In genomic region chr10:126421745-126422144, GRCh38 we compare ENCODE assay signal across 12 cellular contexts. TPM values are rescaled to one million over a fixed set of nuclear protein-coding genes. Genes with fewer than 3 reads are reported as not detected.
A peak's percentile ranks its signal among the peaks of the same experiment; 100 is the strongest.
DNase-seq lines count a peak whose midpoint lies in the region; ATAC-seq, FAIRE-seq and TF ChIP-seq lines count a peak whose summit lies in the region.
"Had no signal": no experiment of that assay in that cellular context is flagged by ENCODE, and none has a peak within 500 bp of the region (broad histone marks: within the 10 kb centered on the region; RNA-seq: fewer than 3 reads in every experiment).

No MANE protein-coding gene starts in this region.

- no peaks in the 10 kb centered on the region for H3K36me3 ChIP-seq in Caco-2 (ENCODE audit: control insufficient read depth, insufficient read depth, low read length)

- H3K9me3 Mint-ChIP-seq in activated T-helper 17 cell treated with anti-CD3 and anti-CD28 coated beads, Interleukin-2, amount 50 U/mL, for 72 hours, result peaks cover 11% of the 10 kb centered on the region
- H3K9me3 Mint-ChIP-seq in stimulated activated effector memory CD8-positive, alpha-beta T cell treated with anti-CD3 and anti-CD28 coated beads, Interleukin-12 subunit alpha, Interleukin-12 subunit beta, amount 100 ng/mL, for 72 hours, result peaks cover 10% of the 10 kb centered on the region
- H3K9me3 Mint-ChIP-seq in Caco-2 (ENCODE audit: unreplicated experiment), result no peaks in the 10 kb centered on the region

- peaks cover 13% of the 10 kb centered on the region for H3K4me1 Mint-ChIP-seq in activated T-helper 17 cell treated with anti-CD3 and anti-CD28 coated beads, Interleukin-2, amount 50 U/mL, for 72 hours
- peaks cover 16% of the 10 kb centered on the region for H3K4me1 Mint-ChIP-seq in stimulated activated effector memory CD8-positive, alpha-beta T cell treated with anti-CD3 and anti-CD28 coated beads, Interleukin-12 subunit alpha, Interleukin-12 subunit beta, amount 100 ng/mL, for 72 hours
- no peaks in the 10 kb centered on the region for H3K4me1 Mint-ChIP-seq in Caco-2 (ENCODE audit: low read depth, unreplicated experiment)

- peak overlapping the region; percentile 61 for H3K4me3 Mint-ChIP-seq in activated T-helper 17 cell treated with anti-CD3 and anti-CD28 coated beads, Interleukin-2, amount 50 U/mL, for 72 hours
- peak overlapping the region; percentile 54 for H3K4me3 Mint-ChIP-seq in stimulated activated effector memory CD8-positive, alpha-beta T cell treated with anti-CD3 and anti-CD28 coated beads, Interleukin-12 subunit alpha, Interleukin-12 subunit beta, amount 100 ng/mL, for 72 hours
- H3K4me3 Mint-ChIP-seq in Caco-2 (ENCODE audit: unreplicated experiment), result no peak overlapping the region

- DNase-seq in GOT3 (lab: John Stamatoyannopoulos, UW), result peak; percentile 35
- peak; percentile 14 to 26 for DNase-seq in foreskin keratinocyte
- no peak for DNase-seq in stimulated activated effector memory CD8-positive, alpha-beta T cell treated with anti-CD3 and anti-CD28 coated beads, Interleukin-12 subunit alpha, Interleukin-12 subunit beta, amount 100 ng/mL, for 72 hours (ENCODE audit: low spot score in 2 of 2)
- no peak for DNase-seq in Caco-2
- no peak for DNase-seq in D721Med (ENCODE audit: insufficient read length, low spot score)
- DNase-seq in NCI-H1092 (lab: John Stamatoyannopoulos, UW), result no peak
- DNase-seq: activated T-cell treated with anti-CD3 and anti-CD28 coated beads, Interleukin-2, amount 50 U/mL, for 72 hours; MV-4-11; retina had no signal

- H3K27me3 ChIP-seq in foreskin keratinocyte, result peaks cover 7% of the 10 kb centered on the region
- H3K27me3 ChIP-seq in Caco-2 (replicated peaks; ENCODE audit: control insufficient read depth, insufficient read depth, low read length), result no peaks in the 10 kb centered on the region

- H3K27ac Mint-ChIP-seq in activated T-helper 17 cell treated with anti-CD3 and anti-CD28 coated beads, Interleukin-2, amount 50 U/mL, for 72 hours, result peak overlapping the region; percentile 82
- peak overlapping the region; percentile 89 for H3K27ac Mint-ChIP-seq in stimulated activated effector memory CD8-positive, alpha-beta T cell treated with anti-CD3 and anti-CD28 coated beads, Interleukin-12 subunit alpha, Interleukin-12 subunit beta, amount 100 ng/mL, for 72 hours
- H3K27ac Mint-ChIP-seq in Caco-2 (ENCODE audit: unreplicated experiment), result no peak overlapping the region
- H3K27ac Mint-ChIP-seq: activated T-cell treated with anti-CD3 and anti-CD28 coated beads, Interleukin-2, amount 50 U/mL, for 72 hours had no signal

- no peak for TF ChIP-seq CTCF in foreskin keratinocyte (conservative IDR thresholded peaks at IDR 0.05)
- TF ChIP-seq CTCF in Caco-2 (IDR thresholded peaks at IDR 0.05; ENCODE audit: insufficient read depth in 1 of 2, low read depth in 1 of 2, low read length in 1 of 2, severe bottlenecking in 1 of 2, unreplicated experiment in 1 of 2), result no peak
- TF ChIP-seq CTCF in D721Med (IDR thresholded peaks at IDR 0.05; ENCODE audit: insufficient read depth, missing control alignments), result no peak

- intact Hi-C loops in Caco-2 (cut with micrococcal nuclease; ENCODE audit: unreplicated experiment), result no loop called here

- no TSS peak for BruUV-seq in Caco-2 (replicated peaks; lab: Mats Ljungman, UMichigan)

- H3K9me3 ChIP-seq in Caco-2, result no peaks in the 10 kb centered on the region; the same call in none of the 2 replicates

- no peak for FAIRE-seq in D721Med (lab: Jason Lieb, UNC)
- FAIRE-seq: TTC549 had no signal

- H3K36me3 Mint-ChIP-seq in activated T-helper 17 cell treated with anti-CD3 and anti-CD28 coated beads, Interleukin-2, amount 50 U/mL, for 72 hours (ENCODE audit: low read depth), result no peaks in the 10 kb centered on the region
- H3K36me3 Mint-ChIP-seq in stimulated activated effector memory CD8-positive, alpha-beta T cell treated with anti-CD3 and anti-CD28 coated beads, Interleukin-12 subunit alpha, Interleukin-12 subunit beta, amount 100 ng/mL, for 72 hours, result no peaks in the 10 kb centered on the region
- H3K36me3 Mint-ChIP-seq in Caco-2 (ENCODE audit: insufficient read depth, unreplicated experiment), result no peaks in the 10 kb centered on the region

- no peak overlapping the region for H3K4me3 ChIP-seq in Caco-2 (ENCODE audit: low read depth, low read length)

- ATAC-seq in activated T-helper 17 cell treated with anti-CD3 and anti-CD28 coated beads, Interleukin-2, amount 50 U/mL, for 72 hours (replicated peaks), result peak; percentile 59
- ATAC-seq in foreskin keratinocyte, result no peak
- ATAC-seq in stimulated activated effector memory CD8-positive, alpha-beta T cell treated with anti-CD3 and anti-CD28 coated beads, Interleukin-12 subunit alpha, Interleukin-12 subunit beta, amount 100 ng/mL, for 72 hours, result peak; percentile 72
- ATAC-seq in GM19397 (IDR thresholded peaks at IDR 0.05; ENCODE audit: unreplicated experiment), result no peak
- ATAC-seq: activated T-cell treated with anti-CD3 and anti-CD28 coated beads, Interleukin-2, amount 50 U/mL, for 72 hours had no signal

- POLR2A ChIA-PET in Caco-2 (lab: Charles Lee), result no interaction called here

- CTCF ChIA-PET in Caco-2 (lab: Charles Lee), result no interaction called here

- H3K27ac ChIP-seq in foreskin keratinocyte, result no peak overlapping the region

- H3K4me1 ChIP-seq in foreskin keratinocyte (no peaks in the 10 kb centered on the region), Caco-2 (no peaks in the 10 kb centered on the region)

- H3K27me3 Mint-ChIP-seq in activated T-helper 17 cell treated with anti-CD3 and anti-CD28 coated beads, Interleukin-2, amount 50 U/mL, for 72 hours, result no peaks in the 10 kb centered on the region
- H3K27me3 Mint-ChIP-seq in Caco-2 (ENCODE audit: insufficient read depth, unreplicated experiment), result peaks cover 11% of the 10 kb centered on the region

RNA-seq across cellular contexts. Expression of gene ADAM12, which starts 33.5 kb away (rescaled TPM):
- 10 to 100 TPM in 1 of 2 donors, 1 to 10 TPM in 1; 8.4 to 25.5 TPM for total RNA-seq in activated T-helper 17 cell treated with anti-CD3 and anti-CD28 coated beads, Interleukin-2, amount 50 U/mL, for 72 hours
- total RNA-seq in foreskin keratinocyte, result 0.04 and 0.07 TPM in 2 replicates
- 0.04 TPM in 1 of 2 replicates, not detected in the other for polyA plus RNA-seq in foreskin keratinocyte
- total RNA-seq in Caco-2 (2022), result not detected in 2 replicates

Comparison
In these comparisons a context has a peak if more than half of its experiments do, and no peak if none do; other contexts are left out.
1. DNase-seq: peak in GOT3 (single experiment) and foreskin keratinocyte (2 of 2); none in stimulated activated effector memory CD8-positive, alpha-beta T cell treated with anti-CD3 and anti-CD28 coated beads, Interleukin-12 subunit alpha, Interleukin-12 subunit beta, amount 100 ng/mL, for 72 hours (0 of 2), Caco-2 (0 of 2), D721Med (single experiment) and NCI-H1092 (single experiment).
2. ATAC-seq: peak in activated T-helper 17 cell treated with anti-CD3 and anti-CD28 coated beads, Interleukin-2, amount 50 U/mL, for 72 hours (single experiment) and stimulated activated effector memory CD8-positive, alpha-beta T cell treated with anti-CD3 and anti-CD28 coated beads, Interleukin-12 subunit alpha, Interleukin-12 subunit beta, amount 100 ng/mL, for 72 hours (single experiment); none in foreskin keratinocyte (single experiment) and GM19397 (single experiment).